ENCODE assay signal across 8 cellular contexts in genomic region chr17:78416791-78417530, GRCh38. TPM values are rescaled to one million over a fixed set of nuclear protein-coding genes. Genes with fewer than 3 reads are reported as not detected.
DNase-seq lines count a peak whose midpoint lies in the region; ATAC-seq and TF ChIP-seq lines count a peak whose summit lies in the region.

No MANE protein-coding gene starts in this region.

- peak overlapping the region in 6 of 7 donors; percentile 59 to 95 (median 72) for H3K27ac Mint-ChIP-seq in CD4-positive, alpha-beta memory T cell
- H3K27ac Mint-ChIP-seq in neural progenitor cell = no peak overlapping the region

- H3K79me2 ChIP-seq in neural progenitor cell (ENCODE audit: low read depth) = peaks cover 17% of the 10 kb centered on the region

- H3K27me3 Mint-ChIP-seq in CD4-positive, alpha-beta memory T cell = no peaks in the 10 kb centered on the region
- peaks cover 5% of the 10 kb centered on the region for H3K27me3 Mint-ChIP-seq in neural progenitor cell (ENCODE audit: insufficient read depth, low read depth)

- no peak overlapping the region for H2AFZ ChIP-seq in neural progenitor cell (replicated peaks)

- 43 to 58% (median 56%) methylated on average over 13 to 15 of the region's 15 CpGs for WGBS in ovary, 3 donors

- no peak for TF ChIP-seq CTCF in fibroblast of pulmonary artery (IDR thresholded peaks at IDR 0.05; ENCODE audit: low read length, missing control alignments)
- TF ChIP-seq CTCF in ovary (IDR thresholded peaks at IDR 0.05) = no peak
- no peak for TF ChIP-seq CTCF in neural progenitor cell (IDR thresholded peaks at IDR 0.05)

- H3K4me3 ChIP-seq in CD4-positive, alpha-beta memory T cell (ENCODE audit: low read length in 2 of 2) = no peak overlapping the region
- no peak overlapping the region for H3K4me3 ChIP-seq in fibroblast of pulmonary artery (replicated peaks; ENCODE audit: low read depth, low read length)
- no peak overlapping the region for H3K4me3 ChIP-seq in ovary
- no peak overlapping the region for H3K4me3 ChIP-seq in neural progenitor cell

- peaks cover 57% of the 10 kb centered on the region for H3K4me1 ChIP-seq in CD4-positive, alpha-beta memory T cell (ENCODE audit: insufficient read depth, low read length)
- H3K4me1 ChIP-seq in ovary (ENCODE audit: insufficient read depth) (no peaks in the 10 kb centered on the region), neural progenitor cell (no peaks in the 10 kb centered on the region)

- ATAC-seq in HG03196 (IDR thresholded peaks at IDR 0.05; ENCODE audit: unreplicated experiment) = no peak

- H3K36me3 Mint-ChIP-seq in CD4-positive, alpha-beta memory T cell = peaks cover 19 to 40% of the 10 kb centered on the region in 2 donors
- peaks cover 6% of the 10 kb centered on the region for H3K36me3 Mint-ChIP-seq in neural progenitor cell

- no peak for TF ChIP-seq POLR2A in ovary (IDR thresholded peaks at IDR 0.05)

- no peaks in the 10 kb centered on the region for H3K9me3 ChIP-seq in CD4-positive, alpha-beta memory T cell (ENCODE audit: control insufficient read depth in 1 of 2, low read length in 2 of 2)
- H3K9me3 ChIP-seq in ovary (no peaks in the 10 kb centered on the region), neural progenitor cell (ENCODE audit: low read depth) (no peaks in the 10 kb centered on the region)

- peaks cover 37 to 65% (median 55%) of the 10 kb centered on the region in 4 donors for H3K4me1 Mint-ChIP-seq in CD4-positive, alpha-beta memory T cell
- H3K4me1 Mint-ChIP-seq in neural progenitor cell = no peaks in the 10 kb centered on the region

- CTCF ChIA-PET in CD4-positive, alpha-beta memory T cell (lab: Charles Lee; ENCODE audit: partially characterized antibody) = interaction anchor here (0.8 to 7.2 kb wide), 8 partner anchors 14 to 282 kb away, joined by 3 to 75 read pairs (median 3); no protein-coding TSS in a partner anchor

- H4K20me1 ChIP-seq in neural progenitor cell (ENCODE audit: low read depth) = peaks cover 18% of the 10 kb centered on the region

- H3K36me3 ChIP-seq in CD4-positive, alpha-beta memory T cell (ENCODE audit: insufficient read depth, low read length) = peaks cover 34% of the 10 kb centered on the region
- H3K36me3 ChIP-seq in ovary = no peaks in the 10 kb centered on the region
- H3K36me3 ChIP-seq in neural progenitor cell = no peaks in the 10 kb centered on the region

- intact Hi-C loops in CD4-positive, alpha-beta memory T cell (cut with micrococcal nuclease) = no loop called here
- intact Hi-C loops in ovary (cut with DNase I) = loop anchor here in 1 of 4 donors (5.0 kb wide), 1 partner anchor 35 kb away; no protein-coding TSS in a partner anchor

- TF ChIP-seq EP300 in ovary (IDR thresholded peaks at IDR 0.05) = peak; percentile 80

- H3K9me3 Mint-ChIP-seq in CD4-positive, alpha-beta memory T cell = peaks cover 0 to 2% (median 0%) of the 10 kb centered on the region in 8 donors
- no peaks in the 10 kb centered on the region for H3K9me3 Mint-ChIP-seq in neural progenitor cell

- no peak for DNase-seq in CD4-positive, alpha-beta memory T cell
- peak; percentile 46 for DNase-seq in SKM-1 treated with dmso at 0.1 percent for 144 hours (lab: John Stamatoyannopoulos, UW; ENCODE audit: unreplicated experiment)
- DNase-seq in fibroblast of pulmonary artery (ENCODE audit: low read depth) = peak; percentile 83
- DNase-seq in ovary = no peak
- DNase-seq in RKO (ENCODE audit: low spot score) = no peak
- no peak for DNase-seq in neural progenitor cell (ENCODE audit: low spot score)
- no peak for DNase-seq in NCI-H146 treated with DMSO at 0.1 percent for 48 hours (lab: John Stamatoyannopoulos, UW; ENCODE audit: unreplicated experiment)

- H3F3A ChIP-seq in neural progenitor cell (ENCODE audit: low read depth) = peaks cover 18% of the 10 kb centered on the region

- POLR2A ChIA-PET in CD4-positive, alpha-beta memory T cell (lab: Charles Lee; ENCODE audit: partially characterized antibody) = interaction anchor here (0.7 to 1.4 kb wide), 5 partner anchors 15 to 166 kb away, joined by 3 to 4 read pairs (median 3); no protein-coding TSS in a partner anchor

- no peak overlapping the region for H3K4me2 ChIP-seq in neural progenitor cell

- no peaks in the 10 kb centered on the region for H3K27me3 ChIP-seq in CD4-positive, alpha-beta memory T cell (ENCODE audit: insufficient read depth, low read length)
- H3K27me3 ChIP-seq in ovary (no peaks in the 10 kb centered on the region), neural progenitor cell (no peaks in the 10 kb centered on the region)

- H3K9ac ChIP-seq in neural progenitor cell = no peak overlapping the region

- peak overlapping the region in 6 of 8 donors; percentile 11 to 59 (median 38) for H3K4me3 Mint-ChIP-seq in CD4-positive, alpha-beta memory T cell
- H3K4me3 Mint-ChIP-seq in neural progenitor cell = no peak overlapping the region

- H3K27ac ChIP-seq in CD4-positive, alpha-beta memory T cell (ENCODE audit: low read depth, low read length) = no peak overlapping the region
- no peak overlapping the region for H3K27ac ChIP-seq in ovary
- no peak overlapping the region for H3K27ac ChIP-seq in neural progenitor cell

RNA-seq across cellular contexts. Expression of gene PGS1, which starts 38.5 kb away (rescaled TPM):
- total RNA-seq in CD4-positive, alpha-beta memory T cell = 10 to 100 TPM; 84.4 to 84.8 TPM
- 10 to 100 TPM; 33.9 to 36.6 TPM for polyA plus RNA-seq in CD4-positive, alpha-beta memory T cell
- total RNA-seq in ovary = 10 to 100 TPM; 27.2 to 50.2 (median 37.6) TPM
- 10 to 100 TPM; 13.5 to 28.7 TPM for polyA plus RNA-seq in ovary
- 45.2 and 65.7 TPM in 2 replicates for total RNA-seq in neural progenitor cell (ENCODE audit: low replicate concordance)

RNA-seq across cellular contexts. Expression of gene SOCS3, which starts 57.1 kb away (rescaled TPM):
- total RNA-seq in CD4-positive, alpha-beta memory T cell = 1 to 10 TPM; 7.5 to 8.4 TPM
- polyA plus RNA-seq in CD4-positive, alpha-beta memory T cell = 100 to 1,000 TPM in 1 of 2 donors, 10 to 100 TPM in 1; 60.8 to 220 TPM
- 100 to 1,000 TPM in 2 of 7 donors, 10 to 100 TPM in 5; 14.4 to 284 (median 56.5) TPM for total RNA-seq in ovary
- polyA plus RNA-seq in ovary = 10 to 100 TPM; 21.9 to 69.5 TPM
- total RNA-seq in neural progenitor cell (ENCODE audit: low replicate concordance) = 7.5 and 16.7 TPM in 2 replicates

Comparison
In these comparisons a context has a peak if more than half of its experiments do, and no peak if none do; other contexts are left out.
1. DNase-seq: peak in SKM-1 treated with dmso at 0.1 percent for 144 hours (single experiment) and fibroblast of pulmonary artery (single experiment); none in CD4-positive, alpha-beta memory T cell (0 of 5), ovary (0 of 5), RKO (single experiment), neural progenitor cell (single experiment) and NCI-H146 treated with DMSO at 0.1 percent for 48 hours (single experiment).